Comparison of ENCODE assay signal across 10 cellular contexts in genomic region chr7:20021834-20022233, GRCh38.
DNase-seq lines count a peak whose midpoint lies in the region; ATAC-seq and TF ChIP-seq lines count a peak whose summit lies in the region.
"Had no signal": no experiment of that assay in that cellular context is flagged by ENCODE, and none has a peak within 500 bp of the region (broad histone marks: within the 10 kb centered on the region; RNA-seq: fewer than 3 reads in every experiment).

No MANE protein-coding gene starts in this region.

- peaks cover 8% of the 10 kb centered on the region for H3K9me3 Mint-ChIP-seq in activated CD4-positive, alpha-beta memory T cell treated with anti-CD3 and anti-CD28 coated beads, Interleukin-2, amount 10 ng/mL, durations not matched to agents 7 days and 5 days

- H3K9me2 ChIP-seq in DOHH2 (replicated peaks; ENCODE audit: control insufficient read depth, low read length), result no peaks in the 10 kb centered on the region

- peak overlapping the region; percentile 19 for H3K4me2 ChIP-seq in DOHH2 (ENCODE audit: low read length)

- CTCF ChIA-PET in activated CD4-positive, alpha-beta memory T cell treated with anti-CD3 and anti-CD28 coated beads, Interleukin-2, amount 10 ng/mL, durations not matched to agents 7 days and 5 days (lab: Charles Lee), result no interaction called here

- H3K4me1 ChIP-seq in DOHH2 (ENCODE audit: control insufficient read depth, low read length), result peaks cover 42% of the 10 kb centered on the region

- no peaks in the 10 kb centered on the region for H3K27me3 Mint-ChIP-seq in activated CD4-positive, alpha-beta memory T cell treated with anti-CD3 and anti-CD28 coated beads, Interleukin-2, amount 10 ng/mL, durations not matched to agents 7 days and 5 days

- H3F3A ChIP-seq in DOHH2 (ENCODE audit: control insufficient read depth, insufficient read depth), result no peaks in the 10 kb centered on the region

- no peak overlapping the region for H3K27ac Mint-ChIP-seq in activated CD4-positive, alpha-beta memory T cell treated with anti-CD3 and anti-CD28 coated beads, Interleukin-2, amount 10 ng/mL, durations not matched to agents 7 days and 5 days

- POLR2A ChIA-PET in activated CD4-positive, alpha-beta memory T cell treated with anti-CD3 and anti-CD28 coated beads, Interleukin-2, amount 10 ng/mL, durations not matched to agents 7 days and 5 days (lab: Charles Lee), result no interaction called here

- H3K36me3 ChIP-seq in DOHH2 (ENCODE audit: control insufficient read depth, low read length), result no peaks in the 10 kb centered on the region; the same call in 1 of the 2 replicates

- H3K36me3 Mint-ChIP-seq in activated CD4-positive, alpha-beta memory T cell treated with anti-CD3 and anti-CD28 coated beads, Interleukin-2, amount 10 ng/mL, durations not matched to agents 7 days and 5 days (ENCODE audit: low read depth), result no peaks in the 10 kb centered on the region

- peaks cover 14% of the 10 kb centered on the region; the same call in 1 of the 2 replicates for H3K9me3 ChIP-seq in DOHH2 (ENCODE audit: control insufficient read depth, insufficient read depth, low read length)

- H4K20me1 ChIP-seq in DOHH2 (ENCODE audit: control insufficient read depth, insufficient read depth, low read depth, low read length), result no peaks in the 10 kb centered on the region

- H3K4me1 Mint-ChIP-seq in activated CD4-positive, alpha-beta memory T cell treated with anti-CD3 and anti-CD28 coated beads, Interleukin-2, amount 10 ng/mL, durations not matched to agents 7 days and 5 days, result no peaks in the 10 kb centered on the region

- no peaks in the 10 kb centered on the region for H3K79me2 ChIP-seq in DOHH2 (ENCODE audit: control insufficient read depth, low read length)

- no peak overlapping the region for H3K27ac ChIP-seq in DOHH2 (ENCODE audit: low read depth, low read length)

- no peak overlapping the region for H3K4me3 Mint-ChIP-seq in activated CD4-positive, alpha-beta memory T cell treated with anti-CD3 and anti-CD28 coated beads, Interleukin-2, amount 10 ng/mL, durations not matched to agents 7 days and 5 days

- 0 out of 2 replicates have a peak overlapping the region, but pooled peaks have one; percentile 4 for H3K4me3 ChIP-seq in DOHH2 (ENCODE audit: low read length)

- no peaks in the 10 kb centered on the region for H3K27me3 ChIP-seq in DOHH2 (ENCODE audit: control insufficient read depth, low read length)

- ATAC-seq in GM21390 (IDR thresholded peaks at IDR 0.05; ENCODE audit: unreplicated experiment), result peak; percentile 93
- peak; percentile 91 for ATAC-seq in HG03097 (IDR thresholded peaks at IDR 0.05; ENCODE audit: low FRiP score, unreplicated experiment)

- DNase-seq in RPMI7951 (ENCODE audit: low read depth) (peak; percentile 15), NCI-H226 (no peak), HCEC 1CT (no peak)
- no peak for DNase-seq in activated CD4-positive, alpha-beta memory T cell treated with anti-CD3 and anti-CD28 coated beads, Interleukin-2, amount 10 ng/mL, durations not matched to agents 7 days and 5 days
- DNase-seq in activated CD4-positive, alpha-beta T cell treated with anti-CD3 and anti-CD28 coated beads, Interleukin-2, amount 50 U/mL, for 48 hours, result no peak
- DNase-seq: effector memory CD4-positive, alpha-beta T cell; NCI-H187 treated with DMSO at 0.1 percent for 48 hours had no signal

- no peak for TF ChIP-seq CTCF in DOHH2 (IDR thresholded peaks at IDR 0.05; ENCODE audit: low read depth, low read length, poor library complexity, severe bottlenecking)
